Comparison of ENCODE assay signal across 2 cellular contexts in the genomic region with DNA sequence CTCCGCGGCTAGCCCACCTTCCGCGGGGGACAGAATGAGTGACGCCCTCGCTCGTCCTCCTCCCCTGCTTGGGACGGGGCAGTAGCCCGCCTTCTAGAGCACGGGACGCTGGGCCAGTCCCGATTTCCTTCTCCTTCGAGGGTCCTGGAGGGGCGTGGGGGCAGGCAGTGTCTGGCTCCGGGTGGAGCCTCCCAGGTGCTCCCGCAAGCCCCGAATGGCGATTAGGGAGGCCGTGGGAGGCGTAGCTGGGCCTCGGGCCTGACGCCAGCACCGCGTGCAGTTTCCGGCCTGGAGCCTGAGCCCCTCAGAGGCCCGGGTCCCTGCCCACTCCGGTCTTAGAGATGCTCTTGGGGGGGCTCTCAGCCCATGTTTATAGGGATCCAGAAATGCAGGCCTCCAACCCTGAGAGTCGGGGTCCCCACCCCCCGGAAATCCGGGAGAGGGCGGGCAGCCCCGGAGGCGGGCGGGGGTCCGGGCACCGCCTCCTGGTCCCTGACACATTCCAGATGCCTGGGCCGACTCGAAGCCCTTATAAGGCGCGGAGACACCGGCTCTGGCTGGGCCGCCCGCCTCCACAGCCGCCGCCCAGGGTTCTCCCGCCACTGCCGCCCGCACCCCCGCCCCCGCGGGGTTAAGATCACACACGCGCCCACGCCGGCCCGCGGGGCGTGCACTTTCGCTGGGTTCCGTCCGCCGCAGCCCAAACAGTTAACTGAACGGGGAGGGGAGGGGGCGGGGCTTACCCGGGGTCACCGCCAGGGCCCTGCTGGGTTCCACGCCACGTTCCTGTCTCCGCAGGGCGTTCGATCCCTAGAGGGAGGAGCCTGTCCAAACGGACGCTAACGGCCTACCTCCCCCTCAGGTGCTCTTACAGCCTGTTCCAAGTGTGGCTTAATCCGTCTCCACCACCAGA.
TF ChIP-seq lines count a peak whose summit lies in the region.

No MANE protein-coding gene starts in this region.

TF ChIP-seq in Ishikawa, 13 proteins besides CTCF, POLR2A, EP300 and RAD21:
- TF ChIP-seq FOXM1 (IDR thresholded peaks at IDR 0.05; ENCODE audit: borderline replicate concordance, low read depth) (no peak), EGR1 (IDR thresholded peaks at IDR 0.05) (peak; percentile 95), TCF12 (IDR thresholded peaks at IDR 0.05; ENCODE audit: low read depth) (peak; percentile 61; the same call in 1 of the 2 replicates), CEBPB (IDR thresholded peaks at IDR 0.05) (no peak), TAF1 (IDR thresholded peaks at IDR 0.05; ENCODE audit: low read depth) (no peak), TEAD4 (IDR thresholded peaks at IDR 0.05) (peak; percentile 35; the same call in 1 of the 2 replicates), YY1 (IDR thresholded peaks at IDR 0.05; ENCODE audit: low read depth) (no peak), NFIC (IDR thresholded peaks at IDR 0.05) (peak; percentile 31; the same call in 1 of the 2 replicates), ZBTB7A (IDR thresholded peaks at IDR 0.05; ENCODE audit: low read depth) (peak; percentile 51; the same call in 1 of the 2 replicates), CREB1 (IDR thresholded peaks at IDR 0.05; ENCODE audit: low read depth) (no peak)
- TF ChIP-seq, protein P1, sequence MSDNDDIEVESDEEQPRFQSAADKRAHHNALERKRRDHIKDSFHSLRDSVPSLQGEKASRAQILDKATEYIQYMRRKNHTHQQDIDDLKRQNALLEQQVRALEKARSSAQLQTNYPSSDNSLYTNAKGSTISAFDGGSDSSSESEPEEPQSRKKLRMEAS (IDR thresholded peaks at IDR 0.05): no peak; the same call in 1 of the 2 replicates
- TF ChIP-seq, protein P2, sequence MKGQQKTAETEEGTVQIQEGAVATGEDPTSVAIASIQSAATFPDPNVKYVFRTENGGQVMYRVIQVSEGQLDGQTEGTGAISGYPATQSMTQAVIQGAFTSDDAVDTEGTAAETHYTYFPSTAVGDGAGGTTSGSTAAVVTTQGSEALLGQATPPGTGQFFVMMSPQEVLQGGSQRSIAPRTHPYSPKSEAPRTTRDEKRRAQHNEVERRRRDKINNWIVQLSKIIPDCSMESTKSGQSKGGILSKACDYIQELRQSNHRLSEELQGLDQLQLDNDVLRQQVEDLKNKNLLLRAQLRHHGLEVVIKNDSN (IDR thresholded peaks at IDR 0.05): no peak
- TF ChIP-seq, protein P3, sequence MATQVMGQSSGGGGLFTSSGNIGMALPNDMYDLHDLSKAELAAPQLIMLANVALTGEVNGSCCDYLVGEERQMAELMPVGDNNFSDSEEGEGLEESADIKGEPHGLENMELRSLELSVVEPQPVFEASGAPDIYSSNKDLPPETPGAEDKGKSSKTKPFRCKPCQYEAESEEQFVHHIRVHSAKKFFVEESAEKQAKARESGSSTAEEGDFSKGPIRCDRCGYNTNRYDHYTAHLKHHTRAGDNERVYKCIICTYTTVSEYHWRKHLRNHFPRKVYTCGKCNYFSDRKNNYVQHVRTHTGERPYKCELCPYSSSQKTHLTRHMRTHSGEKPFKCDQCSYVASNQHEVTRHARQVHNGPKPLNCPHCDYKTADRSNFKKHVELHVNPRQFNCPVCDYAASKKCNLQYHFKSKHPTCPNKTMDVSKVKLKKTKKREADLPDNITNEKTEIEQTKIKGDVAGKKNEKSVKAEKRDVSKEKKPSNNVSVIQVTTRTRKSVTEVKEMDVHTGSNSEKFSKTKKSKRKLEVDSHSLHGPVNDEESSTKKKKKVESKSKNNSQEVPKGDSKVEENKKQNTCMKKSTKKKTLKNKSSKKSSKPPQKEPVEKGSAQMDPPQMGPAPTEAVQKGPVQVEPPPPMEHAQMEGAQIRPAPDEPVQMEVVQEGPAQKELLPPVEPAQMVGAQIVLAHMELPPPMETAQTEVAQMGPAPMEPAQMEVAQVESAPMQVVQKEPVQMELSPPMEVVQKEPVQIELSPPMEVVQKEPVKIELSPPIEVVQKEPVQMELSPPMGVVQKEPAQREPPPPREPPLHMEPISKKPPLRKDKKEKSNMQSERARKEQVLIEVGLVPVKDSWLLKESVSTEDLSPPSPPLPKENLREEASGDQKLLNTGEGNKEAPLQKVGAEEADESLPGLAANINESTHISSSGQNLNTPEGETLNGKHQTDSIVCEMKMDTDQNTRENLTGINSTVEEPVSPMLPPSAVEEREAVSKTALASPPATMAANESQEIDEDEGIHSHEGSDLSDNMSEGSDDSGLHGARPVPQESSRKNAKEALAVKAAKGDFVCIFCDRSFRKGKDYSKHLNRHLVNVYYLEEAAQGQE (IDR thresholded peaks at IDR 0.05; ENCODE audit: low read depth): no peak

TF ChIP-seq in GM12878, 131 proteins besides CTCF, POLR2A, EP300 and RAD21:
- TF ChIP-seq SMARCA5 (IDR thresholded peaks at IDR 0.05) (no peak), MEF2A (IDR thresholded peaks at IDR 0.05; ENCODE audit: insufficient read depth, low read depth, low read length) (no peak), SRF (IDR thresholded peaks at IDR 0.05; ENCODE audit: low read depth in 2 of 2, low read length in 2 of 2) (0 out of 4 replicates have a peak, but pooled peaks of 1 of the 2 experiments have one; percentile 21)
- TF ChIP-seq, protein P4, sequence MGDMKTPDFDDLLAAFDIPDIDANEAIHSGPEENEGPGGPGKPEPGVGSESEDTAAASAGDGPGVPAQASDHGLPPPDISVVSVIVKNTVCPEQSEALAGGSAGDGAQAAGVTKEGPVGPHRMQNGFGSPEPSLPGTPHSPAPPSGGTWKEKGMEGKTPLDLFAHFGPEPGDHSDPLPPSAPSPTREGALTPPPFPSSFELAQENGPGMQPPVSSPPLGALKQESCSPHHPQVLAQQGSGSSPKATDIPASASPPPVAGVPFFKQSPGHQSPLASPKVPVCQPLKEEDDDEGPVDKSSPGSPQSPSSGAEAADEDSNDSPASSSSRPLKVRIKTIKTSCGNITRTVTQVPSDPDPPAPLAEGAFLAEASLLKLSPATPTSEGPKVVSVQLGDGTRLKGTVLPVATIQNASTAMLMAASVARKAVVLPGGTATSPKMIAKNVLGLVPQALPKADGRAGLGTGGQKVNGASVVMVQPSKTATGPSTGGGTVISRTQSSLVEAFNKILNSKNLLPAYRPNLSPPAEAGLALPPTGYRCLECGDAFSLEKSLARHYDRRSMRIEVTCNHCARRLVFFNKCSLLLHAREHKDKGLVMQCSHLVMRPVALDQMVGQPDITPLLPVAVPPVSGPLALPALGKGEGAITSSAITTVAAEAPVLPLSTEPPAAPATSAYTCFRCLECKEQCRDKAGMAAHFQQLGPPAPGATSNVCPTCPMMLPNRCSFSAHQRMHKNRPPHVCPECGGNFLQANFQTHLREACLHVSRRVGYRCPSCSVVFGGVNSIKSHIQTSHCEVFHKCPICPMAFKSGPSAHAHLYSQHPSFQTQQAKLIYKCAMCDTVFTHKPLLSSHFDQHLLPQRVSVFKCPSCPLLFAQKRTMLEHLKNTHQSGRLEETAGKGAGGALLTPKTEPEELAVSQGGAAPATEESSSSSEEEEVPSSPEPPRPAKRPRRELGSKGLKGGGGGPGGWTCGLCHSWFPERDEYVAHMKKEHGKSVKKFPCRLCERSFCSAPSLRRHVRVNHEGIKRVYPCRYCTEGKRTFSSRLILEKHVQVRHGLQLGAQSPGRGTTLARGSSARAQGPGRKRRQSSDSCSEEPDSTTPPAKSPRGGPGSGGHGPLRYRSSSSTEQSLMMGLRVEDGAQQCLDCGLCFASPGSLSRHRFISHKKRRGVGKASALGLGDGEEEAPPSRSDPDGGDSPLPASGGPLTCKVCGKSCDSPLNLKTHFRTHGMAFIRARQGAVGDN (IDR thresholded peaks at IDR 0.05): no peak
- TF ChIP-seq, protein P5, sequence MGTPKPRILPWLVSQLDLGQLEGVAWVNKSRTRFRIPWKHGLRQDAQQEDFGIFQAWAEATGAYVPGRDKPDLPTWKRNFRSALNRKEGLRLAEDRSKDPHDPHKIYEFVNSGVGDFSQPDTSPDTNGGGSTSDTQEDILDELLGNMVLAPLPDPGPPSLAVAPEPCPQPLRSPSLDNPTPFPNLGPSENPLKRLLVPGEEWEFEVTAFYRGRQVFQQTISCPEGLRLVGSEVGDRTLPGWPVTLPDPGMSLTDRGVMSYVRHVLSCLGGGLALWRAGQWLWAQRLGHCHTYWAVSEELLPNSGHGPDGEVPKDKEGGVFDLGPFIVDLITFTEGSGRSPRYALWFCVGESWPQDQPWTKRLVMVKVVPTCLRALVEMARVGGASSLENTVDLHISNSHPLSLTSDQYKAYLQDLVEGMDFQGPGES (IDR thresholded peaks at IDR 0.05): no peak
